33 cellular contexts compared by ENCODE assay signal in genomic region chr13:87005511-87005910, GRCh38.
"Had no signal": no experiment of that assay in that cellular context is flagged by ENCODE, and none has a peak within 500 bp of the region (broad histone marks: within the 10 kb centered on the region; RNA-seq: fewer than 3 reads in every experiment).

No MANE protein-coding gene starts in this region.

- H3K36me3 Mint-ChIP-seq: activated naive CD4-positive, alpha-beta T cell treated with anti-CD3 and anti-CD28 coated beads, Interleukin-2, amount 10 ng/mL, durations not matched to agents 7 days and 5 days; activated naive CD8-positive, alpha-beta T cell treated with anti-CD3 and anti-CD28 coated beads, Interleukin-2, amount 10 ng/mL, durations not matched to agents 7 days and 5 days; brain had no signal

- ATAC-seq: activated CD4-positive, alpha-beta T cell treated with anti-CD3 and anti-CD28 coated beads for 36 hours; activated naive CD4-positive, alpha-beta T cell treated with anti-CD3 and anti-CD28 coated beads, Interleukin-2, amount 50 U/mL, for 72 hours; activated T-cell treated with anti-CD3 and anti-CD28 coated beads, Interleukin-2, amount 50 U/mL, for 72 hours; T-helper 17 cell had no signal

- H3K4me1 Mint-ChIP-seq: activated B cell treated with CpG ODN at 0.5 μM for 24 hours; activated CD4-positive, alpha-beta memory T cell treated with anti-CD3 and anti-CD28 coated beads, Interleukin-2, amount 10 ng/mL, durations not matched to agents 7 days and 5 days; activated CD4-positive, alpha-beta T cell treated with anti-CD3 and anti-CD28 coated beads for 36 hours; activated CD4-positive, alpha-beta T cell treated with anti-CD3 and anti-CD28 coated beads, Interleukin-2, amount 10 ng/mL, durations not matched to agents 24 days and 14 days; activated naive CD4-positive, alpha-beta T cell treated with anti-CD3 and anti-CD28 coated beads, Interleukin-2, amount 10 ng/mL, durations not matched to agents 7 days and 5 days; activated naive CD8-positive, alpha-beta T cell treated with anti-CD3 and anti-CD28 coated beads, Interleukin-2, amount 10 ng/mL, durations not matched to agents 7 days and 5 days; brain; T-helper 17 cell had no signal

- H3K9me3 ChIP-seq: ascending aorta, colonic mucosa had no signal

- H3K27ac ChIP-seq: ascending aorta, breast epithelium, cardiac muscle cell, colonic mucosa, epithelial cell of prostate, esophagus squamous epithelium, WERI-Rb-1 had no signal

- H3K4me1 ChIP-seq: ascending aorta, breast epithelium, colonic mucosa, esophagus squamous epithelium had no signal

- H3K27ac Mint-ChIP-seq: activated B cell treated with CpG ODN at 0.5 μM for 24 hours; activated CD4-positive, alpha-beta memory T cell treated with anti-CD3 and anti-CD28 coated beads, Interleukin-2, amount 10 ng/mL, durations not matched to agents 7 days and 5 days; activated CD4-positive, alpha-beta T cell treated with anti-CD3 and anti-CD28 coated beads for 36 hours; activated CD4-positive, alpha-beta T cell treated with anti-CD3 and anti-CD28 coated beads, Interleukin-2, amount 10 ng/mL, durations not matched to agents 24 days and 14 days; activated naive CD4-positive, alpha-beta T cell treated with anti-CD3 and anti-CD28 coated beads, Interleukin-2, amount 10 ng/mL, durations not matched to agents 7 days and 5 days; activated naive CD4-positive, alpha-beta T cell treated with anti-CD3 and anti-CD28 coated beads, Interleukin-2, amount 50 U/mL, for 72 hours; activated naive CD8-positive, alpha-beta T cell treated with anti-CD3 and anti-CD28 coated beads, Interleukin-2, amount 10 ng/mL, durations not matched to agents 7 days and 5 days; activated T-cell treated with anti-CD3 and anti-CD28 coated beads, Interleukin-2, amount 50 U/mL, for 24 hours; activated T-cell treated with anti-CD3 and anti-CD28 coated beads, Interleukin-2, amount 50 U/mL, for 72 hours; brain; T-helper 17 cell; T-helper 2 cell treated with Interferon-gamma antibody and Interleukin-4, amounts not matched to agents 5 μg/mL and 100 μg/mL, for 36 hours had no signal

- FAIRE-seq: endometrium, endothelial cell of umbilical vein had no signal

- H3K4me3 Mint-ChIP-seq: activated B cell treated with CpG ODN at 0.5 μM for 24 hours; activated CD4-positive, alpha-beta memory T cell treated with anti-CD3 and anti-CD28 coated beads, Interleukin-2, amount 10 ng/mL, durations not matched to agents 7 days and 5 days; activated CD4-positive, alpha-beta T cell treated with anti-CD3 and anti-CD28 coated beads for 36 hours; activated CD4-positive, alpha-beta T cell treated with anti-CD3 and anti-CD28 coated beads, Interleukin-2, amount 10 ng/mL, durations not matched to agents 24 days and 14 days; activated naive CD4-positive, alpha-beta T cell treated with anti-CD3 and anti-CD28 coated beads, Interleukin-2, amount 10 ng/mL, durations not matched to agents 7 days and 5 days; activated naive CD8-positive, alpha-beta T cell treated with anti-CD3 and anti-CD28 coated beads, Interleukin-2, amount 10 ng/mL, durations not matched to agents 7 days and 5 days; activated T-cell treated with anti-CD3 and anti-CD28 coated beads, Interleukin-2, amount 50 U/mL, for 24 hours; activated T-cell treated with anti-CD3 and anti-CD28 coated beads, Interleukin-2, amount 50 U/mL, for 72 hours; brain; T-helper 17 cell; T-helper 2 cell treated with Interferon-gamma antibody and Interleukin-4, amounts not matched to agents 5 μg/mL and 100 μg/mL, for 36 hours had no signal

- H3K27me3 ChIP-seq: ascending aorta, breast epithelium, cardiac muscle cell, colonic mucosa, esophagus squamous epithelium had no signal

- H3K36me3 ChIP-seq: ascending aorta, breast epithelium, cardiac muscle cell, colonic mucosa, esophagus squamous epithelium, WERI-Rb-1 had no signal

- DNase-seq: activated B cell treated with CpG ODN at 0.5 μM for 24 hours; activated CD4-positive, alpha-beta memory T cell treated with anti-CD3 and anti-CD28 coated beads, Interleukin-2, amount 10 ng/mL, durations not matched to agents 7 days and 5 days; activated CD4-positive, alpha-beta T cell treated with anti-CD3 and anti-CD28 coated beads for 36 hours; activated CD4-positive, alpha-beta T cell treated with anti-CD3 and anti-CD28 coated beads, Interleukin-2, amount 10 ng/mL, durations not matched to agents 24 days and 14 days; activated CD4-positive, alpha-beta T cell treated with anti-CD3 and anti-CD28 coated beads, Interleukin-2, amount 50 U/mL, for 4 hours; activated CD4-positive, CD25-positive, alpha-beta regulatory T cell treated with anti-CD3 and anti-CD28 coated beads, Interleukin-2, amount 50 U/mL, for 72 hours; activated CD8-positive, alpha-beta memory T cell treated with anti-CD3 and anti-CD28 coated beads, Interleukin-2, amount 50 U/mL, for 48 hours; activated gamma-delta T cell; activated naive CD4-positive, alpha-beta T cell; activated naive CD4-positive, alpha-beta T cell treated with anti-CD3 and anti-CD28 coated beads, Interleukin-2, amount 10 ng/mL, durations not matched to agents 7 days and 5 days; activated naive CD8-positive, alpha-beta T cell treated with anti-CD3 and anti-CD28 coated beads, Interleukin-2, amount 10 ng/mL, durations not matched to agents 7 days and 5 days; activated T-cell treated with anti-CD3 and anti-CD28 coated beads for 4 hours; activated T-cell treated with anti-CD3 and anti-CD28 coated beads, Interleukin-2, amount 50 U/mL, for 24 hours; activated T-cell treated with anti-CD3 and anti-CD28 coated beads, Interleukin-2, amount 50 U/mL, for 72 hours; central memory CD4-positive, alpha-beta T cell; cerebellar nuclear complex; colonic mucosa; effector CD8-positive, alpha-beta T cell; esophagus squamous epithelium; foreskin melanocyte; head of caudate nucleus; T-helper 17 cell; T1000; WERI-Rb-1 had no signal

- H3K4me3 ChIP-seq: ascending aorta, breast epithelium, cardiac muscle cell, colonic mucosa, esophagus squamous epithelium had no signal
